ENCODE assay signal across 15 cellular contexts in the genomic region with DNA sequence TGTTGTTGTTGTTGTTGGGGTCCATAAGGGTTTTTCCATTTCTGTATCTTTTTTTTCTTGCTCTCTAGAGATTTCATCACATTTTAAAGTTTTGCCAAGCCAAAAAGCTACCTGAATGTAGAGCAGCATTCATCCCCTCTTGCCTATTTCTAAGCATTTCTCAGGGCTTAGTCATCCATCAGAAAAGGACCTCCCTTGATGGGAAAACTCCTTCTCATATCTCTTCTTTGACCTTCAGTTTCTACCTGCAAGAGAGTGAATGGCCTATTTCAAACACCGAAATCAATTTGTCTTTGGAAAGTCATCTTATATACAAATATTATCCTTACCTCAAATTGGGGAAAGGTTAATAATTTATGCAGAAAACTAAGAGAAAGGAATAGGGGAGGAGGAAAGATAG. TPM values are rescaled to one million over a fixed set of nuclear protein-coding genes. Genes with fewer than 3 reads are reported as not detected.
DNase-seq lines count a peak whose midpoint lies in the region; ATAC-seq and TF ChIP-seq lines count a peak whose summit lies in the region.
"Had no signal": no experiment of that assay in that cellular context is flagged by ENCODE, and none has a peak within 500 bp of the region (broad histone marks: within the 10 kb centered on the region; RNA-seq: fewer than 3 reads in every experiment).

No MANE protein-coding gene starts in this region.

- H3K9ac ChIP-seq in skeletal muscle tissue (ENCODE audit: low read depth in 1 of 3, low read length in 3 of 3), result peak overlapping the region; percentile 77 to 85 (median 83)
- H3K9ac ChIP-seq: BLaER1 had no signal

- CTCF ChIA-PET in Calu3 (lab: Charles Lee), result interaction anchor here (1.4 kb wide), 1 partner anchor 16 kb away, joined by 4 read pairs; no protein-coding TSS in a partner anchor

- H3K27ac ChIP-seq in skeletal muscle tissue (ENCODE audit: low read depth, low read length) (peak overlapping the region; percentile 95), adrenal gland (no peak overlapping the region)
- H3K27ac ChIP-seq: A549, BLaER1 had no signal

- H3K4me3 Mint-ChIP-seq in Calu3 (ENCODE audit: low read depth, unreplicated experiment), result peak overlapping the region; percentile 34
- H3K4me3 Mint-ChIP-seq: CD4-positive, alpha-beta memory T cell had no signal

- no peak for ATAC-seq in GM19463 (IDR thresholded peaks at IDR 0.05; ENCODE audit: unreplicated experiment)
- ATAC-seq: Right ventricle myocardium inferior had no signal

- H3K9me3 ChIP-seq in skeletal muscle tissue (ENCODE audit: control insufficient read depth in 3 of 3, low read length in 3 of 3) (no peaks in the 10 kb centered on the region), adrenal gland (replicated peaks in 1 of 3) (no peaks in the 10 kb centered on the region)
- H3K9me3 ChIP-seq: A549, BLaER1 had no signal

- peaks cover 10% of the 10 kb centered on the region for H3K36me3 Mint-ChIP-seq in Calu3 (ENCODE audit: insufficient read depth, unreplicated experiment)
- H3K36me3 Mint-ChIP-seq: CD4-positive, alpha-beta memory T cell had no signal

- H3K4me1 ChIP-seq in skeletal muscle tissue (ENCODE audit: control insufficient read depth in 3 of 3, insufficient read depth in 3 of 3, low read length in 3 of 3) (peaks cover 10 to 20% (median 11%) of the 10 kb centered on the region in 3 donors), adrenal gland (replicated peaks in 1 of 2) (no peaks in the 10 kb centered on the region)
- H3K4me1 ChIP-seq: BLaER1 had no signal

- TF ChIP-seq POLR2A in adrenal gland (IDR thresholded peaks at IDR 0.05), result no peak

- H3K27me3 Mint-ChIP-seq in Calu3 (ENCODE audit: unreplicated experiment), result no peaks in the 10 kb centered on the region

- TF ChIP-seq CTCF in Calu3 (IDR thresholded peaks at IDR 0.05; ENCODE audit: unreplicated experiment), result no peak
- no peak for TF ChIP-seq CTCF in adrenal gland (IDR thresholded peaks at IDR 0.05)

- peak overlapping the region; percentile 76 to 88 (median 77) for H3K4me3 ChIP-seq in skeletal muscle tissue (ENCODE audit: low read length in 3 of 3)
- no peak overlapping the region for H3K4me3 ChIP-seq in adrenal gland
- H3K4me3 ChIP-seq: A549, BLaER1 had no signal

- intact Hi-C loops in Calu3 (cut with micrococcal nuclease; ENCODE audit: unreplicated experiment), result no loop called here
- intact Hi-C loops in adrenal gland (cut with DNase I), result no loop called here

- 71 to 91% (median 90%) methylated on average over 1 of the region's 1 CpG for WGBS in adrenal gland, 4 donors

- H3K36me3 ChIP-seq in skeletal muscle tissue (ENCODE audit: control insufficient read depth in 3 of 3, insufficient read depth in 3 of 3, low read length in 3 of 3) (peaks cover 10 to 31% (median 17%) of the 10 kb centered on the region in 3 donors), adrenal gland (replicated peaks in 1 of 2) (no peaks in the 10 kb centered on the region)
- H3K36me3 ChIP-seq: BLaER1 had no signal

- DNase-seq in Calu3 (no peak), NCI-H226 (peak; percentile 14), kidney tubule cell (ENCODE audit: low spot score) (peak; percentile 5), COLO668 (lab: John Stamatoyannopoulos, UW; ENCODE audit: unreplicated experiment) (no peak), adrenal gland (no peak), hepatic stellate cell (ENCODE audit: low spot score) (no peak)
- DNase-seq: CD4-positive, alpha-beta memory T cell; Kasumi-1; NCI-H1092 treated with DMSO at 0.1 percent for 48 hours; NCI-H2081 had no signal

- H3K27me3 ChIP-seq in skeletal muscle tissue (ENCODE audit: control insufficient read depth in 3 of 3, insufficient read depth in 3 of 3, low read length in 3 of 3) (no peaks in the 10 kb centered on the region), adrenal gland (no peaks in the 10 kb centered on the region)
- H3K27me3 ChIP-seq: BLaER1 had no signal

- peak overlapping the region; percentile 85 for H3K27ac Mint-ChIP-seq in Calu3 (ENCODE audit: unreplicated experiment)
- H3K27ac Mint-ChIP-seq: CD4-positive, alpha-beta memory T cell had no signal

- H3K4me1 Mint-ChIP-seq in Calu3 (ENCODE audit: low read depth, unreplicated experiment), result peaks cover 30% of the 10 kb centered on the region
- H3K4me1 Mint-ChIP-seq: CD4-positive, alpha-beta memory T cell had no signal

- no TSS peak for BruUV-seq in Calu3 (replicated peaks; lab: Mats Ljungman, UMichigan)

- H3K9me3 Mint-ChIP-seq in Calu3 (ENCODE audit: low read depth, unreplicated experiment), result no peaks in the 10 kb centered on the region
- H3K9me3 Mint-ChIP-seq: CD4-positive, alpha-beta memory T cell had no signal

RNA-seq across cellular contexts. Expression of gene MYBPC1, which starts 4.5 kb away (rescaled TPM):
- not detected in 2 replicates for total RNA-seq in Calu3 (2022)
- total RNA-seq in skeletal muscle tissue, result 2,201 TPM
- total RNA-seq in adrenal gland, result 1 to 10 TPM in 2 of 8 donors, under 1 TPM in 2, not detected in 4; 0.14 to 9.3 (median 0.79) TPM
- under 1 TPM in 2 of 3 donors, not detected in 1; 0.37 to 0.66 TPM for polyA plus RNA-seq in adrenal gland
- total RNA-seq: CD4-positive, alpha-beta memory T cell had no signal
- polyA plus RNA-seq: A549; CD4-positive, alpha-beta memory T cell had no signal

Comparison
In these comparisons a context has a peak if more than half of its experiments do, and no peak if none do; other contexts are left out.
1. DNase-seq: peak in NCI-H226 (single experiment) and kidney tubule cell (single experiment); none in Calu3 (single experiment), COLO668 (single experiment), adrenal gland (0 of 7) and hepatic stellate cell (single experiment).
2. H3K4me3 ChIP-seq: peak in skeletal muscle tissue (3 of 3); none in adrenal gland (0 of 4).
3. RNA of gene MYBPC1, which starts 4.5 kb away (total RNA-seq): 2,201 TPM in skeletal muscle tissue (single experiment); 0.14 to 9.3 TPM in adrenal gland and not detected in Calu3; every median in the first group is over 100 times any median in the second.